Comparison of ENCODE assay signal across 27 cellular contexts in genomic region chr3:194991338-194991654, GRCh38.
"Had no signal": no experiment of that assay in that cellular context is flagged by ENCODE, and none has a peak within 500 bp of the region (broad histone marks: within the 10 kb centered on the region; RNA-seq: fewer than 3 reads in every experiment).

No MANE protein-coding gene starts in this region.

- H3K27ac Mint-ChIP-seq: stimulated activated effector memory CD8-positive, alpha-beta T cell treated with anti-CD3 and anti-CD28 coated beads, Interleukin-12 subunit alpha, Interleukin-12 subunit beta, amount 100 ng/mL, for 72 hours; stimulated activated memory B cell treated with anti-CD40 and anti-IgM and Interleukin-4, amounts not matched to agents 10 μg/mL and 1 μg/mL and 100 μg/mL, for 72 hours; stimulated activated naive B cell treated with anti-CD40 and anti-IgM and Interleukin-4, amounts not matched to agents 10 μg/mL and 1 μg/mL and 100 μg/mL, for 72 hours; stimulated activated naive CD8-positive, alpha-beta T cell treated with anti-CD3 and anti-CD28 coated beads, Interleukin-15, Interleukin-2, amounts not matched to agents 100 ng/mL and 50 ng/mL, for 24 hours; type B pancreatic cell had no signal

- H3K4me3 Mint-ChIP-seq: stimulated activated effector memory CD8-positive, alpha-beta T cell treated with anti-CD3 and anti-CD28 coated beads, Interleukin-12 subunit alpha, Interleukin-12 subunit beta, amount 100 ng/mL, for 72 hours; stimulated activated memory B cell treated with anti-CD40 and anti-IgM and Interleukin-4, amounts not matched to agents 10 μg/mL and 1 μg/mL and 100 μg/mL, for 72 hours; stimulated activated naive B cell treated with anti-CD40 and anti-IgM and Interleukin-4, amounts not matched to agents 10 μg/mL and 1 μg/mL and 100 μg/mL, for 72 hours; stimulated activated naive CD8-positive, alpha-beta T cell treated with anti-CD3 and anti-CD28 coated beads, Interleukin-15, Interleukin-2, amounts not matched to agents 100 ng/mL and 50 ng/mL, for 24 hours; type B pancreatic cell had no signal

- FAIRE-seq: urothelium cell line had no signal

- H3K4me1 Mint-ChIP-seq: stimulated activated effector memory CD8-positive, alpha-beta T cell treated with anti-CD3 and anti-CD28 coated beads, Interleukin-12 subunit alpha, Interleukin-12 subunit beta, amount 100 ng/mL, for 72 hours; stimulated activated memory B cell treated with anti-CD40 and anti-IgM and Interleukin-4, amounts not matched to agents 10 μg/mL and 1 μg/mL and 100 μg/mL, for 72 hours had no signal

- H3K9me3 Mint-ChIP-seq: stimulated activated effector memory CD8-positive, alpha-beta T cell treated with anti-CD3 and anti-CD28 coated beads, Interleukin-12 subunit alpha, Interleukin-12 subunit beta, amount 100 ng/mL, for 72 hours; stimulated activated memory B cell treated with anti-CD40 and anti-IgM and Interleukin-4, amounts not matched to agents 10 μg/mL and 1 μg/mL and 100 μg/mL, for 72 hours; stimulated activated naive B cell treated with anti-CD40 and anti-IgM and Interleukin-4, amounts not matched to agents 10 μg/mL and 1 μg/mL and 100 μg/mL, for 72 hours; stimulated activated naive CD8-positive, alpha-beta T cell treated with anti-CD3 and anti-CD28 coated beads, Interleukin-15, Interleukin-2, amounts not matched to agents 100 ng/mL and 50 ng/mL, for 24 hours; type B pancreatic cell had no signal

- H3K4me1 ChIP-seq: stomach, testis, thyroid gland, tibial artery, tibial nerve, transverse colon, upper lobe of left lung, upper lobe of right lung, uterus, vagina had no signal

- H3K4me3 ChIP-seq: stomach, suprapubic skin, testis, thoracic aorta, thyroid gland, tibial artery, tibial nerve, transverse colon, upper lobe of left lung, upper lobe of right lung, uterus, vagina had no signal

- H3K27me3 ChIP-seq: stomach, suprapubic skin, testis, thyroid gland, tibial nerve, transverse colon, upper lobe of left lung, upper lobe of right lung, uterus, vagina had no signal

- H3K36me3 Mint-ChIP-seq: stimulated activated effector memory CD8-positive, alpha-beta T cell treated with anti-CD3 and anti-CD28 coated beads, Interleukin-12 subunit alpha, Interleukin-12 subunit beta, amount 100 ng/mL, for 72 hours; stimulated activated memory B cell treated with anti-CD40 and anti-IgM and Interleukin-4, amounts not matched to agents 10 μg/mL and 1 μg/mL and 100 μg/mL, for 72 hours; stimulated activated naive B cell treated with anti-CD40 and anti-IgM and Interleukin-4, amounts not matched to agents 10 μg/mL and 1 μg/mL and 100 μg/mL, for 72 hours; type B pancreatic cell had no signal

- H3K36me3 ChIP-seq: stomach, suprapubic skin, thoracic aorta, thyroid gland, tibial artery, tibial nerve, transverse colon, upper lobe of left lung, upper lobe of right lung, uterus, vagina had no signal

- H3K9me3 ChIP-seq: stomach, suprapubic skin, testis, thoracic aorta, thyroid gland, tibial artery, tibial nerve, transverse colon, upper lobe of left lung, upper lobe of right lung, uterus, vagina had no signal

- DNase-seq: stimulated activated CD4-positive, alpha-beta T cell treated with anti-CD3 and anti-CD28 coated beads, Interleukin-2, amount 100 ng/mL, for 48 hours; stimulated activated CD4-positive, alpha-beta T cell treated with anti-CD3 and anti-CD28 coated beads, Interleukin-4, amount 100 ng/mL, for 1 hour; stimulated activated CD4-positive, alpha-beta T cell treated with anti-CD3 and anti-CD28 coated beads, Interleukin-4, amount 100 ng/mL, for 24 hours; stimulated activated CD4-positive, alpha-beta T cell treated with anti-CD3 and anti-CD28 coated beads, Interleukin-4, amount 100 ng/mL, for 4 hours; stimulated activated naive B cell treated with anti-CD40 and anti-IgM and Interleukin-4, amounts not matched to agents 10 μg/mL and 1 μg/mL and 100 μg/mL, for 72 hours; stimulated activated naive CD4-positive, alpha-beta T cell; stimulated activated naive CD4-positive, alpha-beta T cell treated with Interleukin-2 at 50 U/mL for 16 hours; stimulated activated naive CD8-positive, alpha-beta T cell treated with anti-CD3 and anti-CD28 coated beads, Interleukin-15, Interleukin-2, amounts not matched to agents 100 U/mL and 50 U/mL, for 24 hours; stomach; substantia nigra; testis; thyroid gland; transverse colon; trophoblast cell; upper lobe of left lung; uterus had no signal

- H3K27ac ChIP-seq: stomach, suprapubic skin, testis, thoracic aorta, thyroid gland, tibial artery, tibial nerve, transverse colon, upper lobe of left lung, upper lobe of right lung, uterus, vagina had no signal

- ATAC-seq: stimulated activated memory B cell treated with anti-CD40 and anti-IgM and Interleukin-4, amounts not matched to agents 10 μg/mL and 1 μg/mL and 100 μg/mL, for 72 hours; stimulated activated naive CD8-positive, alpha-beta T cell treated with anti-CD3 and anti-CD28 coated beads, Interleukin-15, Interleukin-2, amounts not matched to agents 100 U/mL and 50 U/mL, for 24 hours; upper lobe of right lung had no signal
